In genomic region chr10:121138112-121138860, GRCh38 we compare ENCODE assay signal across 16 cellular contexts.
"Had no signal": no experiment of that assay in that cellular context is flagged by ENCODE, and none has a peak within 500 bp of the region (broad histone marks: within the 10 kb centered on the region; RNA-seq: fewer than 3 reads in every experiment).

No MANE protein-coding gene starts in this region.

- H3K4me3 ChIP-seq: esophagus squamous epithelium, right lobe of liver, tibial nerve had no signal

- H3K27me3 ChIP-seq: brain microvascular endothelial cell, right lobe of liver, tibial nerve had no signal

- H3K9me3 ChIP-seq: esophagus squamous epithelium, right lobe of liver had no signal

- H3K27ac ChIP-seq: brain microvascular endothelial cell, right lobe of liver, tibial nerve had no signal

- H3K36me3 ChIP-seq: brain microvascular endothelial cell, esophagus squamous epithelium, right lobe of liver, tibial nerve had no signal

- DNase-seq: activated B cell treated with CpG ODN at 0.5 μM for 24 hours; activated effector memory CD4-positive, alpha-beta T cell treated with anti-CD3 and anti-CD28 coated beads, Interleukin-2, amount 50 U/mL, for 16 hours; activated T-cell treated with anti-CD3 and anti-CD28 coated beads, Interleukin-2, amount 50 U/mL, for 24 hours; amygdala; brain microvascular endothelial cell; esophagus squamous epithelium; foreskin fibroblast; left colon; mammary epithelial cell; naive thymus-derived CD8-positive, alpha-beta T cell; posterior cingulate gyrus; right lobe of liver; stimulated activated CD4-positive, alpha-beta T cell treated with anti-CD3 and anti-CD28 coated beads, Interleukin-2, amount 100 ng/mL, for 24 hours; stimulated activated naive B cell treated with anti-CD40 and anti-IgM and Interleukin-4, amounts not matched to agents 10 μg/mL and 1 μg/mL and 100 μg/mL, for 72 hours had no signal

- H3K4me1 ChIP-seq: right lobe of liver had no signal

- ATAC-seq: activated naive CD4-positive, alpha-beta T cell treated with anti-CD3 and anti-CD28 coated beads, Interleukin-2, amount 50 U/mL, for 72 hours; left colon; naive thymus-derived CD8-positive, alpha-beta T cell; right lobe of liver; stimulated activated naive B cell treated with anti-CD40 and anti-IgM and Interleukin-4, amounts not matched to agents 10 μg/mL and 1 μg/mL and 100 μg/mL, for 72 hours had no signal
